Comparison of ENCODE assay signal across 25 cellular contexts in genomic region chr14:76084374-76084773, GRCh38.
A peak's percentile ranks its signal among the peaks of the same experiment; 100 is the strongest.
DNase-seq lines count a peak whose midpoint lies in the region; ATAC-seq and TF ChIP-seq lines count a peak whose summit lies in the region.
"Had no signal": no experiment of that assay in that cellular context is flagged by ENCODE, and none has a peak within 500 bp of the region (broad histone marks: within the 10 kb centered on the region; RNA-seq: fewer than 3 reads in every experiment).

No MANE protein-coding gene starts in this region.

- H3K9me3 Mint-ChIP-seq in WTC11 (no peaks in the 10 kb centered on the region), neural crest cell (no peaks in the 10 kb centered on the region)
- H3K9me3 Mint-ChIP-seq in CD8-positive, alpha-beta memory T cell = no peaks in the 10 kb centered on the region
- H3K9me3 Mint-ChIP-seq: activated CD4-positive, alpha-beta memory T cell treated with anti-CD3 and anti-CD28 coated beads, Interleukin-2, amount 10 ng/mL, durations not matched to agents 7 days and 5 days; dendritic cell treated with granulocyte-macrophage colony-stimulating factor and Interleukin-4, amounts not matched to agents 40 ng/mL and 50 ng/mL, for 4 days had no signal

- peak; percentile 22 for DNase-seq in ELF-1 (ENCODE audit: low read depth, low spot score)
- DNase-seq in WTC11 (ENCODE audit: low spot score) = no peak
- no peak for DNase-seq in hepatocyte (ENCODE audit: low spot score)
- no peak for DNase-seq in neural crest cell (ENCODE audit: low read depth, low spot score)
- no peak for DNase-seq in RKO (ENCODE audit: low spot score)
- no peak for DNase-seq in CD8-positive, alpha-beta memory T cell
- DNase-seq: activated CD4-positive, alpha-beta memory T cell treated with anti-CD3 and anti-CD28 coated beads, Interleukin-2, amount 10 ng/mL, durations not matched to agents 7 days and 5 days; activated CD4-positive, alpha-beta T cell treated with anti-CD3 and anti-CD28 coated beads for 1 hour; activated CD8-positive, alpha-beta memory T cell treated with anti-CD3 and anti-CD28 coated beads, Interleukin-2, amount 50 U/mL, for 48 hours; aorta; CD4-positive, CD25-positive, alpha-beta regulatory T cell; KG1; kidney glomerular epithelial cell; MG63; NCI-H345; stimulated activated CD4-positive, alpha-beta T cell treated with anti-CD3 and anti-CD28 coated beads, Interleukin-15, amount 100 ng/mL, for 24 hours; stimulated activated naive CD4-positive, alpha-beta T cell had no signal

- H3K27me3 Mint-ChIP-seq in WTC11 (ENCODE audit: low read depth) (peaks cover 4% of the 10 kb centered on the region; the same call in 1 of the 2 replicates), neural crest cell (ENCODE audit: low read depth) (peaks cover 3% of the 10 kb centered on the region)
- no peaks in the 10 kb centered on the region for H3K27me3 Mint-ChIP-seq in CD8-positive, alpha-beta memory T cell
- H3K27me3 Mint-ChIP-seq: activated CD4-positive, alpha-beta memory T cell treated with anti-CD3 and anti-CD28 coated beads, Interleukin-2, amount 10 ng/mL, durations not matched to agents 7 days and 5 days; activated naive CD8-positive, alpha-beta T cell; dendritic cell treated with granulocyte-macrophage colony-stimulating factor and Interleukin-4, amounts not matched to agents 40 ng/mL and 50 ng/mL, for 4 days had no signal

- POLR2A ChIA-PET in WTC11 (lab: Charles Lee) = no interaction called here
- POLR2A ChIA-PET in CD8-positive, alpha-beta memory T cell (lab: Charles Lee) = no interaction called here

- no peaks in the 10 kb centered on the region for H3K79me2 ChIP-seq in hepatocyte

- no peaks in the 10 kb centered on the region for H3K27me3 ChIP-seq in hepatocyte
- no peaks in the 10 kb centered on the region for H3K27me3 ChIP-seq in CD8-positive, alpha-beta memory T cell (ENCODE audit: insufficient read depth, low read length, poor library complexity, severe bottlenecking)
- H3K27me3 ChIP-seq: MG63, neutrophil had no signal

- no peaks in the 10 kb centered on the region for H3K36me3 ChIP-seq in hepatocyte (replicated peaks; ENCODE audit: insufficient read depth, low read depth)
- no peaks in the 10 kb centered on the region for H3K36me3 ChIP-seq in CD8-positive, alpha-beta memory T cell (ENCODE audit: insufficient read depth, low read length)
- H3K36me3 ChIP-seq: MG63, neutrophil had no signal

- CTCF ChIA-PET in WTC11 (lab: Charles Lee) = interaction anchor here (0.9 to 2.3 kb wide), 9 partner anchors 25 to 303 kb away, joined by 3 to 6 read pairs (median 4); no protein-coding TSS in a partner anchor
- CTCF ChIA-PET in CD8-positive, alpha-beta memory T cell (lab: Charles Lee) = no interaction called here

- peak; percentile 73 for ATAC-seq in WTC11
- ATAC-seq in GM21390 (IDR thresholded peaks at IDR 0.05; ENCODE audit: unreplicated experiment) = no peak
- ATAC-seq in HG02852 (IDR thresholded peaks at IDR 0.05; ENCODE audit: unreplicated experiment) = no peak

- WGBS in hepatocyte (ENCODE audit: low lambda C conversion rate, missing lambda C conversion rate) = 35% methylated on average over 9 of the region's 9 CpGs

- no peak overlapping the region for H3K27ac ChIP-seq in hepatocyte
- no peak overlapping the region for H3K27ac ChIP-seq in CD8-positive, alpha-beta memory T cell (ENCODE audit: low read depth, low read length)
- H3K27ac ChIP-seq: neutrophil, SK-N-MC, thoracic aorta had no signal

- H3K9me3 ChIP-seq in hepatocyte (ENCODE audit: low read depth) = no peaks in the 10 kb centered on the region
- no peaks in the 10 kb centered on the region for H3K9me3 ChIP-seq in CD8-positive, alpha-beta memory T cell (ENCODE audit: low read length)
- H3K9me3 ChIP-seq: MG63, neutrophil, thoracic aorta had no signal

- H3K4me3 Mint-ChIP-seq in WTC11 (no peak overlapping the region; the same call in 1 of the 2 replicates), neural crest cell (no peak overlapping the region)
- no peak overlapping the region for H3K4me3 Mint-ChIP-seq in CD8-positive, alpha-beta memory T cell
- H3K4me3 Mint-ChIP-seq: activated CD4-positive, alpha-beta memory T cell treated with anti-CD3 and anti-CD28 coated beads, Interleukin-2, amount 10 ng/mL, durations not matched to agents 7 days and 5 days; activated naive CD8-positive, alpha-beta T cell; CD4-positive, CD25-positive, alpha-beta regulatory T cell; dendritic cell treated with granulocyte-macrophage colony-stimulating factor and Interleukin-4, amounts not matched to agents 40 ng/mL and 50 ng/mL, for 4 days had no signal

- H3K4me1 ChIP-seq in hepatocyte (ENCODE audit: insufficient read depth) = peaks cover 9% of the 10 kb centered on the region
- H3K4me1 ChIP-seq in CD8-positive, alpha-beta memory T cell (ENCODE audit: insufficient read depth, low read length) = no peaks in the 10 kb centered on the region

- H3K27ac Mint-ChIP-seq in WTC11 (peak overlapping the region; percentile 80), neural crest cell (ENCODE audit: unreplicated experiment) (peak overlapping the region; percentile 4)
- H3K27ac Mint-ChIP-seq in CD8-positive, alpha-beta memory T cell = peak overlapping the region in 1 of 8 donors; percentile 58
- H3K27ac Mint-ChIP-seq: activated CD4-positive, alpha-beta memory T cell treated with anti-CD3 and anti-CD28 coated beads, Interleukin-2, amount 10 ng/mL, durations not matched to agents 7 days and 5 days; activated naive CD8-positive, alpha-beta T cell; CD4-positive, CD25-positive, alpha-beta regulatory T cell; dendritic cell treated with granulocyte-macrophage colony-stimulating factor and Interleukin-4, amounts not matched to agents 40 ng/mL and 50 ng/mL, for 4 days; progenitor cell of endocrine pancreas had no signal

- H3K36me3 Mint-ChIP-seq in WTC11 = no peaks in the 10 kb centered on the region
- H3K36me3 Mint-ChIP-seq in neural crest cell (ENCODE audit: low read depth) = peaks cover 3% of the 10 kb centered on the region
- H3K36me3 Mint-ChIP-seq in CD8-positive, alpha-beta memory T cell = peaks cover 0 to 6% (median 5%) of the 10 kb centered on the region in 3 donors

- H2AFZ ChIP-seq in hepatocyte = no peak overlapping the region

- H3K4me2 ChIP-seq in hepatocyte = peak overlapping the region; percentile 9

- TF ChIP-seq CTCF in WTC11 (IDR thresholded peaks at IDR 0.05) = no peak
- no peak for TF ChIP-seq CTCF in hepatocyte (IDR thresholded peaks at IDR 0.05; ENCODE audit: poor library complexity)
- TF ChIP-seq CTCF in neural crest cell (conservative IDR thresholded peaks at IDR 0.05) = no peak

- H3K4me1 Mint-ChIP-seq in WTC11 (peaks cover 34% of the 10 kb centered on the region), neural crest cell (peaks cover 41% of the 10 kb centered on the region)
- no peaks in the 10 kb centered on the region for H3K4me1 Mint-ChIP-seq in CD8-positive, alpha-beta memory T cell
- H3K4me1 Mint-ChIP-seq: activated CD4-positive, alpha-beta memory T cell treated with anti-CD3 and anti-CD28 coated beads, Interleukin-2, amount 10 ng/mL, durations not matched to agents 7 days and 5 days; CD4-positive, CD25-positive, alpha-beta regulatory T cell had no signal

- no peaks in the 10 kb centered on the region for H4K20me1 ChIP-seq in hepatocyte (ENCODE audit: insufficient read depth, poor library complexity, severe bottlenecking)

- no peaks in the 10 kb centered on the region for H3K9me2 ChIP-seq in hepatocyte (replicated peaks; ENCODE audit: insufficient read depth)

- no peak overlapping the region for H3K4me3 ChIP-seq in hepatocyte
- H3K4me3 ChIP-seq in CD8-positive, alpha-beta memory T cell (ENCODE audit: low read length) = no peak overlapping the region
- H3K4me3 ChIP-seq: MG63, SK-N-MC, thoracic aorta had no signal

TF ChIP-seq in WTC11, 78 proteins besides CTCF, POLR2A, EP300 and RAD21 (continues in another document):
- TF ChIP-seq ZNF416 (CRISPR knock-in tag; IDR thresholded peaks at IDR 0.05) = no peak
- TF ChIP-seq, protein P1, sequence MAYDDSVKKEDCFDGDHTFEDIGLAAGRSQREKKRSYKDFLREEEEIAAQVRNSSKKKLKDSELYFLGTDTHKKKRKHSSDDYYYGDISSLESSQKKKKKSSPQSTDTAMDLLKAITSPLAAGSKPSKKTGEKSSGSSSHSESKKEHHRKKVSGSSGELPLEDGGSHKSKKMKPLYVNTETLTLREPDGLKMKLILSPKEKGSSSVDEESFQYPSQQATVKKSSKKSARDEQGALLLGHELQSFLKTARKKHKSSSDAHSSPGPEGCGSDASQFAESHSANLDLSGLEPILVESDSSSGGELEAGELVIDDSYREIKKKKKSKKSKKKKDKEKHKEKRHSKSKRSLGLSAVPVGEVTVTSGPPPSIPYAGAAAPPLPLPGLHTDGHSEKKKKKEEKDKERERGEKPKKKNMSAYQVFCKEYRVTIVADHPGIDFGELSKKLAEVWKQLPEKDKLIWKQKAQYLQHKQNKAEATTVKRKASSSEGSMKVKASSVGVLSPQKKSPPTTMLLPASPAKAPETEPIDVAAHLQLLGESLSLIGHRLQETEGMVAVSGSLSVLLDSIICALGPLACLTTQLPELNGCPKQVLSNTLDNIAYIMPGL (CRISPR knock-in tag; IDR thresholded peaks at IDR 0.05) = no peak
- TF ChIP-seq AFF4 (CRISPR knock-in tag; IDR thresholded peaks at IDR 0.05; ENCODE audit: borderline replicate concordance) = no peak
- no peak for TF ChIP-seq SP1 (CRISPR knock-in tag; conservative IDR thresholded peaks at IDR 0.05)
- TF ChIP-seq SOX15 (CRISPR knock-in tag; IDR thresholded peaks at IDR 0.05) = no peak
